Comparison of ENCODE assay signal across 8 cellular contexts in the genomic region with DNA sequence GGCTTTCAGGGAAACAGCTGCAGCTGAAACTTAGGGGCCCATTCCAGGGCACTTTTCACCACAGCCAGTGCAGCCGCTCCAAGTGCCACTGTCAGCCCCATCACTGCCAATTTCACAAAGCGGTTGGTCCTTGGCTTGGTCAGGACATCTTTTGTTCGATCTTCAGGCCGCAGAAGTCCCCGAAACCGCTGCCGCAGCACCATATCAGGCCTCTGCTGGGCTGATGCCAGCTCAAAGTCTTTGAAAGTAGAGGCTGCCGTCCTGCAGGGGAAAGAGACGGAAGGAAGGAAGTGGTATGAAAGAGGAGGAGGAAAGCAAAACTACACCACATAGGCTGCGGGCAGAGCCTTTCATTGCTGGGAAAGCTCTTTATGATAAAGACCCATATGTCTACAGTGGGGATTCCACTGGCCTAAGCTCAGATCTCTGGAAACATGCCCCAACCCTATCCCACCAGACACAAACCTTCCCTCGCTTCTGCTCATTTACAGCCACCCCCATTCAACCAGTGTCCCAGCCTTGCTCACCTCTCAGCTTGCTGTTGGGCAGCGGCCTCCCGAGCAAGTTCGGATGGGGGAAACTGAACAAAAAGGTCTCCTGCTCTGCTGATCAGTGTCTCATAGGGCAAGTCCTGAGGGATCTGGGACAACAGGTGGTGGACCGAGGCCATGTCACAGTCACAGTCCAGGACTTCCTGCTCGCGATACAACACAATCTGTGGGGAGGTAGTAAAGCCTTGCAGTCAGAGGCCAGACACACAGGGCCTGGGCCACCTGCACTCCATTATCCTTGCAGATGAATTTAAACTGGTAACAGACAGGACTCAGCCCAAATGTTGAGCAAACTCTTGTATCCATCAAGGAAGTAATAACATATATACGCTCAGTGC. TPM values are rescaled to one million over a fixed set of nuclear protein-coding genes. Genes with fewer than 3 reads are reported as not detected.
DNase-seq lines count a peak whose midpoint lies in the region; ATAC-seq, FAIRE-seq and TF ChIP-seq lines count a peak whose summit lies in the region.

No MANE protein-coding gene starts in this region.

- peaks cover 4% of the 10 kb centered on the region; the same call in 1 of the 2 replicates for H3K79me2 ChIP-seq in MM.1S (ENCODE audit: low read length)
- no peaks in the 10 kb centered on the region for H3K79me2 ChIP-seq in HepG2 (ENCODE audit: insufficient read depth, low read length)

- peaks cover 59% of the 10 kb centered on the region for H3K4me1 Mint-ChIP-seq in activated CD8-positive, alpha-beta memory T cell treated with anti-CD3 and anti-CD28 coated beads, Interleukin-2, amount 10 ng/mL, durations not matched to agents 7 days and 5 days
- H3K4me1 Mint-ChIP-seq in stimulated activated naive CD8-positive, alpha-beta T cell treated with anti-CD3 and anti-CD28 coated beads, Interleukin-15, Interleukin-2, amounts not matched to agents 100 ng/mL and 50 ng/mL, for 24 hours (ENCODE audit: low read depth): peaks cover 63% of the 10 kb centered on the region

- no peaks in the 10 kb centered on the region for H4K20me1 ChIP-seq in MM.1S (ENCODE audit: insufficient read depth, low read length)
- no peaks in the 10 kb centered on the region for H4K20me1 ChIP-seq in HepG2 (ENCODE audit: insufficient read depth, low read length)

- H3K9ac ChIP-seq in MM.1S (ENCODE audit: low read length) (peak overlapping the region; percentile 9; the same call in 1 of the 2 replicates), HepG2 (ENCODE audit: insufficient read depth, low read depth, low read length) (no peak overlapping the region)

- TF ChIP-seq POLR2A in HepG2 (IDR thresholded peaks at IDR 0.05; ENCODE audit: insufficient read depth in 1 of 2, low read depth in 2 of 2, low read length in 2 of 2) (no peak), esophagus squamous epithelium (IDR thresholded peaks at IDR 0.05) (no peak)

- H3F3A ChIP-seq in MM.1S (ENCODE audit: insufficient read depth, low read length): peaks cover 31% of the 10 kb centered on the region

- DNase-seq in MM.1S: peak; percentile 91
- peak; percentile 81 for DNase-seq in activated CD8-positive, alpha-beta memory T cell treated with anti-CD3 and anti-CD28 coated beads, Interleukin-2, amount 10 ng/mL, durations not matched to agents 7 days and 5 days
- DNase-seq in HepG2 (ENCODE audit: low spot score): no peak
- no peak for DNase-seq in esophagus squamous epithelium (lab: John Stamatoyannopoulos, UW)
- DNase-seq in NCI-H82 treated with DMSO at 0.1 percent for 48 hours (lab: John Stamatoyannopoulos, UW; ENCODE audit: unreplicated experiment): no peak

- no peaks in the 10 kb centered on the region for H3K9me3 Mint-ChIP-seq in activated CD8-positive, alpha-beta memory T cell treated with anti-CD3 and anti-CD28 coated beads, Interleukin-2, amount 10 ng/mL, durations not matched to agents 7 days and 5 days (ENCODE audit: low read depth)
- no peaks in the 10 kb centered on the region for H3K9me3 Mint-ChIP-seq in stimulated activated naive CD8-positive, alpha-beta T cell treated with anti-CD3 and anti-CD28 coated beads, Interleukin-15, Interleukin-2, amounts not matched to agents 100 ng/mL and 50 ng/mL, for 24 hours

- H3K4me3 ChIP-seq in MM.1S (ENCODE audit: low read length) (peak overlapping the region; percentile 29; the same call in 1 of the 2 replicates), HepG2 (replicated peaks in 1 of 3; ENCODE audit: insufficient read depth in 1 of 3, low read depth in 2 of 3, low read length in 3 of 3) (no peak overlapping the region), esophagus squamous epithelium (peak overlapping the region in 1 of 4 donors; percentile 1)

- peak overlapping the region; percentile 56 for H3K4me3 Mint-ChIP-seq in activated CD8-positive, alpha-beta memory T cell treated with anti-CD3 and anti-CD28 coated beads, Interleukin-2, amount 10 ng/mL, durations not matched to agents 7 days and 5 days
- H3K4me3 Mint-ChIP-seq in stimulated activated naive CD8-positive, alpha-beta T cell treated with anti-CD3 and anti-CD28 coated beads, Interleukin-15, Interleukin-2, amounts not matched to agents 100 ng/mL and 50 ng/mL, for 24 hours: peak overlapping the region; percentile 77

- no peaks in the 10 kb centered on the region for H3K27me3 Mint-ChIP-seq in activated CD8-positive, alpha-beta memory T cell treated with anti-CD3 and anti-CD28 coated beads, Interleukin-2, amount 10 ng/mL, durations not matched to agents 7 days and 5 days
- no peaks in the 10 kb centered on the region for H3K27me3 Mint-ChIP-seq in stimulated activated naive CD8-positive, alpha-beta T cell treated with anti-CD3 and anti-CD28 coated beads, Interleukin-15, Interleukin-2, amounts not matched to agents 100 ng/mL and 50 ng/mL, for 24 hours

- intact Hi-C loops in HepG2 (cut with micrococcal nuclease; ENCODE audit: unreplicated experiment) (no loop called here), esophagus squamous epithelium (cut with DNase I) (no loop called here)

- BruUV-seq in HepG2 (replicated peaks; lab: Mats Ljungman, UMichigan): TSS peak; percentile 5

- TF ChIP-seq EP300 in HepG2 (IDR thresholded peaks at IDR 0.05; ENCODE audit: low read depth in 2 of 2, low read length in 2 of 2) (no peak), HepG2 (CRISPR knock-in tag; IDR thresholded peaks at IDR 0.05; ENCODE audit: borderline replicate concordance) (no peak)

- H3K36me3 ChIP-seq in MM.1S (replicated peaks; ENCODE audit: insufficient read depth, low read length) (0 out of 2 replicates have a peak, but pooled peaks cover 5% of the 10 kb centered on the region), HepG2 (replicated peaks in 1 of 2; ENCODE audit: control insufficient read depth in 1 of 2, insufficient read depth in 2 of 2, low read length in 2 of 2) (peaks cover 58 to 83% of the 10 kb centered on the region in 2 experiments), esophagus squamous epithelium (peaks cover 20 to 95% (median 54%) of the 10 kb centered on the region in 3 donors)

- H3K9me2 ChIP-seq in MM.1S (replicated peaks; ENCODE audit: insufficient read depth, low read length): no peaks in the 10 kb centered on the region

- H3K4me1 ChIP-seq in MM.1S (ENCODE audit: low read length) (peaks cover 32% of the 10 kb centered on the region), HepG2 (ENCODE audit: insufficient read depth, low read length) (0 out of 2 replicates have a peak, but pooled peaks cover 7% of the 10 kb centered on the region), esophagus squamous epithelium (peaks cover 0 to 36% (median 3%) of the 10 kb centered on the region in 3 donors)

- in situ Hi-C loops in HepG2 (cut with HindIII; ENCODE audit: extremely low pct_ligation_motif_present, low pct_unique_long_range_greater_than_20kb): no loop called here

- H3K27ac ChIP-seq in MM.1S (ENCODE audit: low read length): peak overlapping the region; percentile 65; the same call in 1 of the 2 replicates
- no peak overlapping the region for H3K27ac ChIP-seq in HepG2 (ENCODE audit: extremely low read length, insufficient read depth, low read length)
- peak overlapping the region in 2 of 4 donors; percentile 9 to 23 for H3K27ac ChIP-seq in esophagus squamous epithelium

- POLR2A ChIA-PET in HepG2 (lab: Yijun Ruan, JAX): interaction anchor here (1.9 kb wide), 1 partner anchor 91 kb away, joined by 7 read pairs; a partner anchor contains a TSS

- H3K4me2 ChIP-seq in MM.1S (ENCODE audit: low read depth, low read length) (peak overlapping the region; percentile 76), HepG2 (ENCODE audit: low read depth, low read length) (no peak overlapping the region)

- H3K27me3 ChIP-seq in MM.1S (replicated peaks; ENCODE audit: insufficient read depth, low read length) (no peaks in the 10 kb centered on the region), HepG2 (ENCODE audit: control insufficient read depth in 1 of 2, insufficient read depth in 2 of 2, low read length in 2 of 2) (no peaks in the 10 kb centered on the region), esophagus squamous epithelium (no peaks in the 10 kb centered on the region)

- FAIRE-seq in HepG2 (lab: Jason Lieb, UNC): no peak

- H3K36me3 Mint-ChIP-seq in activated CD8-positive, alpha-beta memory T cell treated with anti-CD3 and anti-CD28 coated beads, Interleukin-2, amount 10 ng/mL, durations not matched to agents 7 days and 5 days: peaks cover 78% of the 10 kb centered on the region
- peaks cover 85% of the 10 kb centered on the region for H3K36me3 Mint-ChIP-seq in stimulated activated naive CD8-positive, alpha-beta T cell treated with anti-CD3 and anti-CD28 coated beads, Interleukin-15, Interleukin-2, amounts not matched to agents 100 ng/mL and 50 ng/mL, for 24 hours (ENCODE audit: low read depth)

- H3K27ac Mint-ChIP-seq in activated CD8-positive, alpha-beta memory T cell treated with anti-CD3 and anti-CD28 coated beads, Interleukin-2, amount 10 ng/mL, durations not matched to agents 7 days and 5 days: peak overlapping the region; percentile 80
- peak overlapping the region; percentile 92 for H3K27ac Mint-ChIP-seq in stimulated activated naive CD8-positive, alpha-beta T cell treated with anti-CD3 and anti-CD28 coated beads, Interleukin-15, Interleukin-2, amounts not matched to agents 100 ng/mL and 50 ng/mL, for 24 hours

- CTCF ChIA-PET in activated CD8-positive, alpha-beta memory T cell treated with anti-CD3 and anti-CD28 coated beads, Interleukin-2, amount 10 ng/mL, durations not matched to agents 7 days and 5 days (lab: Charles Lee): interaction anchor here (0.7 to 3.0 kb wide), 10 partner anchors 9 to 87 kb away, joined by 3 to 11 read pairs (median 4); a partner anchor contains a TSS
- CTCF ChIA-PET in HepG2 (lab: Yijun Ruan, JAX; ENCODE audit: low intra/inter-chr PET ratio, low total read pairs): no interaction called here

- H3K9me3 ChIP-seq in MM.1S (replicated peaks; ENCODE audit: insufficient read depth, low read length) (no peaks in the 10 kb centered on the region), HepG2 (ENCODE audit: low read length) (no peaks in the 10 kb centered on the region), esophagus squamous epithelium (no peaks in the 10 kb centered on the region)

- TF ChIP-seq CTCF in MM.1S (IDR thresholded peaks at IDR 0.05; ENCODE audit: low read length): no peak
- no peak for TF ChIP-seq CTCF in HepG2 (CRISPR knock-in tag; IDR thresholded peaks at IDR 0.05)
- TF ChIP-seq CTCF in esophagus squamous epithelium (IDR thresholded peaks at IDR 0.05): no peak

- TF ChIP-seq RAD21 in HepG2 (CRISPR knock-in tag; IDR thresholded peaks at IDR 0.05): no peak

- WGBS in HepG2 (ENCODE audit: low lambda C conversion rate): 98% methylated on average over 18 of the region's 18 CpGs
- 49 to 66% methylated on average over 13 to 17 of the region's 18 CpGs for WGBS in esophagus squamous epithelium, 2 donors

- H2AFZ ChIP-seq in MM.1S (ENCODE audit: low read length) (no peak overlapping the region), HepG2 (ENCODE audit: low read length) (no peak overlapping the region)

- peak; percentile 76 for ATAC-seq in activated CD8-positive, alpha-beta memory T cell treated with anti-CD3 and anti-CD28 coated beads, Interleukin-2, amount 10 ng/mL, durations not matched to agents 7 days and 5 days
- ATAC-seq in HepG2 (no peak), HG02763 (IDR thresholded peaks at IDR 0.05; ENCODE audit: unreplicated experiment) (no peak), HG02759 (IDR thresholded peaks at IDR 0.05; ENCODE audit: unreplicated experiment) (no peak)

RNA-seq across cellular contexts. Expression of a gene that starts 23.5 kb away (rescaled TPM):
- total RNA-seq in activated CD8-positive, alpha-beta memory T cell treated with anti-CD3 and anti-CD28 coated beads, Interleukin-2, amount 10 ng/mL, durations not matched to agents 7 days and 5 days: 10 to 100 TPM; 28.3 to 29.4 TPM
- total RNA-seq in HepG2 (2016; rRNA removed; fragmentation: Illumina TruSeq; extraction: Trizol) (36.6 and 45.9 TPM in 2 replicates), esophagus squamous epithelium (10 to 100 TPM; 18.1 to 33.2 (median 26.0) TPM)
- 24.9 and 29.1 TPM in 2 replicates for total RNA-seq in HepG2 (2016; cell fraction: cytosol; rRNA removed; fragmentation: Illumina TruSeq; extraction: Trizol; ENCODE audit: low read depth)
- total RNA-seq in HepG2 (2016; cell fraction: insoluble cytoplasmic fraction; rRNA removed; fragmentation: Illumina TruSeq; extraction: Trizol): 36.8 and 43.1 TPM in 2 replicates
- total RNA-seq in HepG2 (2016; cell fraction: membrane; rRNA removed; fragmentation: Illumina TruSeq; extraction: Trizol): 49.8 and 56.6 TPM in 2 replicates
- 26.9 and 31.0 TPM in 2 replicates for total RNA-seq in HepG2 (2016; cell fraction: nucleus; rRNA removed; fragmentation: Illumina TruSeq; extraction: Trizol)
- 47.1 and 55.2 TPM in 2 replicates for polyA plus RNA-seq in HepG2 (2011; rRNA removed)
- 46.2 and 50.9 TPM in 2 replicates for polyA plus RNA-seq in HepG2 (2011; cell fraction: cytosol; rRNA removed)
- 67.6 and 73.0 TPM in 2 replicates for polyA plus RNA-seq in HepG2 (2011; cell fraction: nucleus; rRNA removed)
- 26.7 and 33.9 TPM in 2 replicates for polyA plus RNA-seq in HepG2 (2012)
- 27.0 and 32.1 TPM in 2 replicates for polyA plus RNA-seq in HepG2 (2016; cell fraction: cytosol; fragmentation: Illumina TruSeq; extraction: Trizol; ENCODE audit: low read depth)
- 46.6 and 47.0 TPM in 2 replicates for polyA plus RNA-seq in HepG2 (2016; cell fraction: insoluble cytoplasmic fraction; fragmentation: Illumina TruSeq; extraction: Trizol; ENCODE audit: low read depth)
- 37.5 and 43.9 TPM in 2 replicates for polyA plus RNA-seq in HepG2 (2016; cell fraction: membrane; fragmentation: Illumina TruSeq; extraction: Trizol; ENCODE audit: low read depth)
- polyA plus RNA-seq in HepG2 (2016; cell fraction: nucleus; fragmentation: Illumina TruSeq; extraction: Trizol; ENCODE audit: insufficient read depth, low read depth): 57.7 and 59.0 TPM in 2 replicates
- 35.8 and 117 TPM in 2 replicates for polyA minus RNA-seq in HepG2 (2011; rRNA and poly(A)+ RNA removed; ENCODE audit: low replicate concordance)
- 21.9 and 28.9 TPM in 2 replicates for polyA minus RNA-seq in HepG2 (2011; cell fraction: cytosol; rRNA and poly(A)+ RNA removed)
- 37.1 and 38.0 TPM in 2 replicates for polyA minus RNA-seq in HepG2 (2011; cell fraction: nucleus; rRNA and poly(A)+ RNA removed)

RNA-seq across cellular contexts. Expression of a gene that starts 30.7 kb away (rescaled TPM):
- total RNA-seq in activated CD8-positive, alpha-beta memory T cell treated with anti-CD3 and anti-CD28 coated beads, Interleukin-2, amount 10 ng/mL, durations not matched to agents 7 days and 5 days: 100 to 1,000 TPM; 114 to 173 TPM
- total RNA-seq in HepG2 (2016; rRNA removed; fragmentation: Illumina TruSeq; extraction: Trizol) (121 and 149 TPM in 2 replicates), esophagus squamous epithelium (10 to 100 TPM; 46.9 to 79.8 (median 63.2) TPM)
- total RNA-seq in HepG2 (2016; cell fraction: cytosol; rRNA removed; fragmentation: Illumina TruSeq; extraction: Trizol; ENCODE audit: low read depth): 176 and 212 TPM in 2 replicates
- total RNA-seq in HepG2 (2016; cell fraction: insoluble cytoplasmic fraction; rRNA removed; fragmentation: Illumina TruSeq; extraction: Trizol): 110 and 147 TPM in 2 replicates
- total RNA-seq in HepG2 (2016; cell fraction: membrane; rRNA removed; fragmentation: Illumina TruSeq; extraction: Trizol): 217 and 241 TPM in 2 replicates
- 83.9 and 95.5 TPM in 2 replicates for total RNA-seq in HepG2 (2016; cell fraction: nucleus; rRNA removed; fragmentation: Illumina TruSeq; extraction: Trizol)
- polyA plus RNA-seq in HepG2 (2011; rRNA removed): 215 and 270 TPM in 2 replicates
- polyA plus RNA-seq in HepG2 (2011; cell fraction: cytosol; rRNA removed): 171 and 196 TPM in 2 replicates
- polyA plus RNA-seq in HepG2 (2011; cell fraction: nucleus; rRNA removed): 558 and 618 TPM in 2 replicates
- polyA plus RNA-seq in HepG2 (2012): 207 and 311 TPM in 2 replicates
- 291 and 331 TPM in 2 replicates for polyA plus RNA-seq in HepG2 (2016; cell fraction: cytosol; fragmentation: Illumina TruSeq; extraction: Trizol; ENCODE audit: low read depth)
- 144 and 159 TPM in 2 replicates for polyA plus RNA-seq in HepG2 (2016; cell fraction: insoluble cytoplasmic fraction; fragmentation: Illumina TruSeq; extraction: Trizol; ENCODE audit: low read depth)
- polyA plus RNA-seq in HepG2 (2016; cell fraction: membrane; fragmentation: Illumina TruSeq; extraction: Trizol; ENCODE audit: low read depth): 277 and 299 TPM in 2 replicates
- 357 and 365 TPM in 2 replicates for polyA plus RNA-seq in HepG2 (2016; cell fraction: nucleus; fragmentation: Illumina TruSeq; extraction: Trizol; ENCODE audit: insufficient read depth, low read depth)
- polyA minus RNA-seq in HepG2 (2011; rRNA and poly(A)+ RNA removed; ENCODE audit: low replicate concordance): 36.5 and 119 TPM in 2 replicates
- polyA minus RNA-seq in HepG2 (2011; cell fraction: cytosol; rRNA and poly(A)+ RNA removed): 65.9 and 88.8 TPM in 2 replicates
- 102 and 144 TPM in 2 replicates for polyA minus RNA-seq in HepG2 (2011; cell fraction: nucleus; rRNA and poly(A)+ RNA removed)

RNA-seq across cellular contexts. Expression of a gene that starts 58.3 kb away (rescaled TPM):
- 10 to 100 TPM; 22.4 to 25.4 TPM for total RNA-seq in activated CD8-positive, alpha-beta memory T cell treated with anti-CD3 and anti-CD28 coated beads, Interleukin-2, amount 10 ng/mL, durations not matched to agents 7 days and 5 days
- 106 and 115 TPM in 2 replicates for total RNA-seq in HepG2 (2016; rRNA removed; fragmentation: Illumina TruSeq; extraction: Trizol)
- total RNA-seq in HepG2 (2016; cell fraction: cytosol; rRNA removed; fragmentation: Illumina TruSeq; extraction: Trizol; ENCODE audit: low read depth): 40.1 and 45.0 TPM in 2 replicates
- 106 and 115 TPM in 2 replicates for total RNA-seq in HepG2 (2016; cell fraction: insoluble cytoplasmic fraction; rRNA removed; fragmentation: Illumina TruSeq; extraction: Trizol)
- 107 and 130 TPM in 2 replicates for total RNA-seq in HepG2 (2016; cell fraction: membrane; rRNA removed; fragmentation: Illumina TruSeq; extraction: Trizol)
- total RNA-seq in HepG2 (2016; cell fraction: nucleus; rRNA removed; fragmentation: Illumina TruSeq; extraction: Trizol): 47.6 and 54.9 TPM in 2 replicates
- polyA plus RNA-seq in HepG2 (2011; rRNA removed): 150 and 241 TPM in 2 replicates
- polyA plus RNA-seq in HepG2 (2011; cell fraction: cytosol; rRNA removed): 165 and 177 TPM in 2 replicates
- 122 and 148 TPM in 2 replicates for polyA plus RNA-seq in HepG2 (2011; cell fraction: nucleus; rRNA removed)
- polyA plus RNA-seq in HepG2 (2012): 78.0 and 193 TPM in 2 replicates
- polyA plus RNA-seq in HepG2 (2016; cell fraction: cytosol; fragmentation: Illumina TruSeq; extraction: Trizol; ENCODE audit: low read depth): 33.6 and 42.0 TPM in 2 replicates
- polyA plus RNA-seq in HepG2 (2016; cell fraction: insoluble cytoplasmic fraction; fragmentation: Illumina TruSeq; extraction: Trizol; ENCODE audit: low read depth): 99.1 and 105 TPM in 2 replicates
- 76.6 and 88.5 TPM in 2 replicates for polyA plus RNA-seq in HepG2 (2016; cell fraction: membrane; fragmentation: Illumina TruSeq; extraction: Trizol; ENCODE audit: low read depth)
- polyA plus RNA-seq in HepG2 (2016; cell fraction: nucleus; fragmentation: Illumina TruSeq; extraction: Trizol; ENCODE audit: insufficient read depth, low read depth): 77.9 and 79.0 TPM in 2 replicates
- polyA minus RNA-seq in HepG2 (2011; rRNA and poly(A)+ RNA removed; ENCODE audit: low replicate concordance): 66.9 and 301 TPM in 2 replicates
- polyA minus RNA-seq in HepG2 (2011; cell fraction: cytosol; rRNA and poly(A)+ RNA removed): 115 and 151 TPM in 2 replicates
- 35.9 and 65.3 TPM in 2 replicates for polyA minus RNA-seq in HepG2 (2011; cell fraction: nucleus; rRNA and poly(A)+ RNA removed)
- total RNA-seq in esophagus squamous epithelium: 10 to 100 TPM in 3 of 4 donors, 1 to 10 TPM in 1; 6.5 to 22.0 (median 11.9) TPM

Comparison
In these comparisons a context has a peak if more than half of its experiments do, and no peak if none do; other contexts are left out.
1. DNase-seq: peak in MM.1S (single experiment) and activated CD8-positive, alpha-beta memory T cell treated with anti-CD3 and anti-CD28 coated beads, Interleukin-2, amount 10 ng/mL, durations not matched to agents 7 days and 5 days (single experiment); none in HepG2 (single experiment), esophagus squamous epithelium (single experiment) and NCI-H82 treated with DMSO at 0.1 percent for 48 hours (single experiment).